Comparison of ENCODE assay signal across 2 cellular contexts in genomic region chr3:186930143-186930638, GRCh38.
A peak's percentile ranks its signal among the peaks of the same experiment; 100 is the strongest.
TF ChIP-seq lines count a peak whose summit lies in the region.

TSS of gene ST6GAL1 (plus strand) at chr3:186930526. CDS start at chr3:187042704, 112,178 bp downstream.

TF ChIP-seq in HEK293, 187 proteins besides CTCF, POLR2A, EP300 and RAD21 (continued from another document and continues in another):
- TF ChIP-seq TRIM28 (IDR thresholded peaks at IDR 0.05; ENCODE audit: borderline replicate concordance, low read length), result no peak
- no peak for TF ChIP-seq ZBTB44 (tag by site-specific recombination; IDR thresholded peaks at IDR 0.05)
- no peak for TF ChIP-seq ZNF280C (tag by site-specific recombination; IDR thresholded peaks at IDR 0.05)
- peak; percentile 35; the same call in 1 of the 2 replicates for TF ChIP-seq ZBTB10 (tag by site-specific recombination; IDR thresholded peaks at IDR 0.05)
- TF ChIP-seq ZNF19 (tag by site-specific recombination; IDR thresholded peaks at IDR 0.05; ENCODE audit: low read depth), result no peak
- no peak for TF ChIP-seq WT1 (tag by site-specific recombination; IDR thresholded peaks at IDR 0.05)
- TF ChIP-seq ZNF704 (tag by site-specific recombination; IDR thresholded peaks at IDR 0.05), result no peak
- no peak for TF ChIP-seq MZF1 (tag by site-specific recombination; IDR thresholded peaks at IDR 0.05; ENCODE audit: borderline replicate concordance)
- 0 out of 2 replicates have a peak, but pooled peaks have one; percentile 26 for TF ChIP-seq SP7 (tag by site-specific recombination; IDR thresholded peaks at IDR 0.05)
- no peak for TF ChIP-seq ZNF48 (tag by site-specific recombination; IDR thresholded peaks at IDR 0.05)
- 0 out of 2 replicates have a peak, but pooled peaks have one; percentile 48 for TF ChIP-seq BCL11A (tag by site-specific recombination; IDR thresholded peaks at IDR 0.05; ENCODE audit: low read depth)
- no peak for TF ChIP-seq ZNF473 (tag by site-specific recombination; IDR thresholded peaks at IDR 0.05)
- no peak for TF ChIP-seq ZNF132 (tag by site-specific recombination; IDR thresholded peaks at IDR 0.05; ENCODE audit: borderline replicate concordance)
- peak; percentile 25 for TF ChIP-seq SP2 (tag by site-specific recombination; IDR thresholded peaks at IDR 0.05)
- peak; percentile 12; the same call in 1 of the 2 replicates for TF ChIP-seq ZBTB48 (tag by site-specific recombination; IDR thresholded peaks at IDR 0.05)
- TF ChIP-seq KLF9 (tag by site-specific recombination; IDR thresholded peaks at IDR 0.05; ENCODE audit: low read depth), result peak; percentile 28; the same call in 1 of the 2 replicates
- no peak for TF ChIP-seq ZNF155 (tag by site-specific recombination; IDR thresholded peaks at IDR 0.05)
- no peak for TF ChIP-seq ZNF510 (tag by site-specific recombination; IDR thresholded peaks at IDR 0.05; ENCODE audit: insufficient replicate concordance)

TF ChIP-seq in HepG2, 621 proteins besides CTCF, POLR2A, EP300 and RAD21 (continued from another document and continues in another):
- TF ChIP-seq STAT6 (CRISPR knock-in tag; IDR thresholded peaks at IDR 0.05; ENCODE audit: borderline replicate concordance) (no peak), SP1 (IDR thresholded peaks at IDR 0.05) (no peak), SP1 (CRISPR knock-in tag; IDR thresholded peaks at IDR 0.05) (peak; percentile 46; the same call in 1 of the 2 replicates), ZNF761 (CRISPR knock-in tag; conservative IDR thresholded peaks at IDR 0.05) (0 out of 2 replicates have a peak, but pooled peaks have one; percentile 54), ZMYM3 (CRISPR knock-in tag; IDR thresholded peaks at IDR 0.05) (0 out of 2 replicates have a peak, but pooled peaks have one; percentile 27), ZSCAN22 (CRISPR knock-in tag; IDR thresholded peaks at IDR 0.05) (no peak), ZGPAT (CRISPR knock-in tag; IDR thresholded peaks at IDR 0.05) (peak; percentile 16; the same call in 1 of the 2 replicates), NFAT5 (CRISPR knock-in tag; IDR thresholded peaks at IDR 0.05) (no peak), CEBPG (CRISPR knock-in tag; IDR thresholded peaks at IDR 0.05) (0 out of 2 replicates have a peak, but pooled peaks have one; percentile 2), FOSL2 (CRISPR knock-in tag; IDR thresholded peaks at IDR 0.05) (0 out of 2 replicates have a peak, but pooled peaks have one; percentile 12), SKIL (CRISPR knock-in tag; IDR thresholded peaks at IDR 0.05; ENCODE audit: borderline replicate concordance) (no peak), POLR2G (IDR thresholded peaks at IDR 0.05; ENCODE audit: low read depth, low read length) (no peak), RXRA (CRISPR knock-in tag; IDR thresholded peaks at IDR 0.05) (no peak), ZNF343 (CRISPR knock-in tag; IDR thresholded peaks at IDR 0.05) (0 out of 2 replicates have a peak, but pooled peaks have one; percentile 42), ZBED4 (CRISPR knock-in tag; IDR thresholded peaks at IDR 0.05; ENCODE audit: borderline replicate concordance) (peak; percentile 25; the same call in 1 of the 2 replicates), SMAD1 (CRISPR knock-in tag; IDR thresholded peaks at IDR 0.05; ENCODE audit: borderline replicate concordance, low read depth) (no peak), ZNF296 (CRISPR knock-in tag; conservative IDR thresholded peaks at IDR 0.05) (no peak), ZNF501 (CRISPR knock-in tag; IDR thresholded peaks at IDR 0.05) (no peak), FUBP1 (CRISPR knock-in tag; IDR thresholded peaks at IDR 0.05; ENCODE audit: borderline replicate concordance) (no peak), TBP (CRISPR knock-in tag; IDR thresholded peaks at IDR 0.05) (no peak), IRF2 (CRISPR knock-in tag; IDR thresholded peaks at IDR 0.05) (0 out of 2 replicates have a peak, but pooled peaks have one; percentile 18), IRF1 (CRISPR knock-in tag; IDR thresholded peaks at IDR 0.05; ENCODE audit: low read depth) (no peak), ZFP36L2 (CRISPR knock-in tag; IDR thresholded peaks at IDR 0.05) (no peak), ZNF784 (CRISPR knock-in tag; IDR thresholded peaks at IDR 0.05; ENCODE audit: borderline replicate concordance) (0 out of 2 replicates have a peak, but pooled peaks have one; percentile 16), TEAD3 (CRISPR knock-in tag; optimal IDR thresholded peaks at IDR 0.05; ENCODE audit: borderline replicate concordance) (peak; percentile 46)
